ENCODE assay signal across 9 cellular contexts in the genomic region with DNA sequence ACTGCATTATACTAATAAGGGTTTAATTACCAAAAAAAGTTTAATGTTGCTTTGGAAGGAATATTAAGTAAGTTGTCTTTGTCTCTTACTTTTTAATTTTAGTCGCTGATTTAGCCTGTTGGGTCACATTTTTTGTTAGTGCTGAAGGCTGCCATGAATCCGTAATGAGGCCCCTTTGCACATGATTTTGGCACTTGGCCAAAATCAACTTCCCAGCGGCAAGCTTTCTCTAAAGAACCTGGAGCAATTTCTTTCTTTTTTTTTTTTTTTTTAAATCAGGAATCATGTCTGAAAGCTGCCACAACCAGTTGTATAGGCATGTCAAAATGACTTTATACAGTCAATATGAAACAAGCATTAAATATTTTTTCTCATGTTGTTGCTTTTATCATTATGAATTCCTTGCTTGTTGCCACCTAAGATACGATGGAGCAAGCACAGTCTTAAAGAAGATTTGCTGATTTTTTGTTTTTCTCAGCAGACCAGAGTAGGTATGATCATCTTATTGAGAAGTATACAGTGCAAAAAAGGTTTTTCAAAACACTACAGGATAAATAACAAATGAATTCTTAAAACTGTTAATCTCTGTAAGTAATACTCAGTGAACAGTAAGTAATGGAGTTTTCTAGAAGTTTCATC.
DNase-seq lines count a peak whose midpoint lies in the region; ATAC-seq lines count a peak whose summit lies in the region.
"Had no signal": no experiment of that assay in that cellular context is flagged by ENCODE, and none has a peak within 500 bp of the region (broad histone marks: within the 10 kb centered on the region; RNA-seq: fewer than 3 reads in every experiment).

No MANE protein-coding gene starts in this region.

- no peaks in the 10 kb centered on the region for H3K27me3 ChIP-seq in neuron (ENCODE audit: insufficient read depth, low read length)

- peaks cover 23% of the 10 kb centered on the region for H3K4me1 ChIP-seq in neuron (ENCODE audit: insufficient read depth, low read length)

- no peak overlapping the region for H3K4me3 Mint-ChIP-seq in activated T-cell treated with anti-CD3 and anti-CD28 coated beads, Interleukin-2, amount 50 U/mL, for 4 hours

- H3K9me3 ChIP-seq in neuron (ENCODE audit: low read length): no peaks in the 10 kb centered on the region

- H3K27me3 Mint-ChIP-seq in activated T-cell treated with anti-CD3 and anti-CD28 coated beads, Interleukin-2, amount 50 U/mL, for 4 hours (ENCODE audit: low read depth): no peaks in the 10 kb centered on the region

- H3K27ac ChIP-seq in epithelial cell of prostate: peak overlapping the region; percentile 15
- H3K27ac ChIP-seq: KMS-11 had no signal

- ATAC-seq in HG03196 (IDR thresholded peaks at IDR 0.05; ENCODE audit: unreplicated experiment) (no peak), GM18502 (IDR thresholded peaks at IDR 0.05; ENCODE audit: poor library complexity, unreplicated experiment) (no peak)
- ATAC-seq in activated T-cell treated with anti-CD3 and anti-CD28 coated beads, Interleukin-2, amount 50 U/mL, for 4 hours: no peak

- H3K4me3 ChIP-seq in neuron (ENCODE audit: low read length): peak overlapping the region; percentile 36

- no peaks in the 10 kb centered on the region for H3K4me1 Mint-ChIP-seq in activated T-cell treated with anti-CD3 and anti-CD28 coated beads, Interleukin-2, amount 50 U/mL, for 4 hours (ENCODE audit: low read depth)

- H3K36me3 ChIP-seq in neuron (ENCODE audit: insufficient read depth, low read length): no peaks in the 10 kb centered on the region

- no peak overlapping the region for H2AFZ ChIP-seq in neuron (ENCODE audit: low read depth, low read length)

- H3K36me3 Mint-ChIP-seq in activated T-cell treated with anti-CD3 and anti-CD28 coated beads, Interleukin-2, amount 50 U/mL, for 4 hours (ENCODE audit: insufficient read depth): no peaks in the 10 kb centered on the region

- H3K9me3 Mint-ChIP-seq in activated T-cell treated with anti-CD3 and anti-CD28 coated beads, Interleukin-2, amount 50 U/mL, for 4 hours: no peaks in the 10 kb centered on the region

- DNase-seq in CMK (ENCODE audit: low read depth) (peak; percentile 61), NCI-H446 treated with DMSO at 0.1 percent for 48 hours (lab: John Stamatoyannopoulos, UW) (peak; percentile 81), epithelial cell of prostate (ENCODE audit: low read depth, low spot score) (no peak), SKM-1 treated with dmso at 0.1 percent for 144 hours (lab: John Stamatoyannopoulos, UW; ENCODE audit: unreplicated experiment) (no peak)
- DNase-seq in activated T-cell treated with anti-CD3 and anti-CD28 coated beads, Interleukin-2, amount 50 U/mL, for 4 hours: no peak

Comparison
In these comparisons a context has a peak if more than half of its experiments do, and no peak if none do; other contexts are left out.
1. DNase-seq: peak in CMK (single experiment) and NCI-H446 treated with DMSO at 0.1 percent for 48 hours (single experiment); none in epithelial cell of prostate (single experiment), activated T-cell treated with anti-CD3 and anti-CD28 coated beads, Interleukin-2, amount 50 U/mL, for 4 hours (single experiment) and SKM-1 treated with dmso at 0.1 percent for 144 hours (single experiment).